23 cellular contexts compared by ENCODE assay signal in the genomic region with DNA sequence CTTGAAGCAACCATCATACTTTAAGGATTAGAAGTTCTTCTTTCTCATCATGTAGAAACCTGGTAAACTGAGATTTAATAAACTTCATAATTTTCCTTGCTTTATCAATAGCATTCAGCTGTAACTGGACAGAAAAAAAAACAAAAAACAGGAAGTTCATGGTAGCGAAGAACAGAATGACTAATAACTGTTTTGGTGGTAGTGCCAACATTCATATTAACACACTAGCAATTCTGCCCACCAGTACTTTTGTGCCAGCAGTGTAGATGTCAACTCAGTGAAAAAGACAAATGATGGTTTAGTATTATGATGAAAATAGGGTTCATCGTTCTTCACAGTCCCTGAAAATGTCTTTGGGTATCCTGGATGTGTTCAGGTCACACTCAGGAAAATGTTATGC.
"Had no signal": no experiment of that assay in that cellular context is flagged by ENCODE, and none has a peak within 500 bp of the region (broad histone marks: within the 10 kb centered on the region; RNA-seq: fewer than 3 reads in every experiment).

No MANE protein-coding gene starts in this region.

- H3K4me1 ChIP-seq: gastrocnemius medialis, pancreas, right lobe of liver, tibial nerve, upper lobe of left lung had no signal

- H3K9me3 Mint-ChIP-seq: mesothelial cell of epicardium had no signal

- DNase-seq: dorsolateral prefrontal cortex; effector CD4-positive, alpha-beta T cell; gastrocnemius medialis; head of caudate nucleus; left ventricle myocardium superior; mesenchymal stem cell; mucosa of descending colon; naive B cell; pancreas; right lobe of liver; small intestine; stimulated activated CD4-positive, alpha-beta T cell treated with anti-CD3 and anti-CD28 coated beads, Interleukin-15, amount 100 ng/mL, for 24 hours; stimulated activated CD4-positive, alpha-beta T cell treated with anti-CD3 and anti-CD28 coated beads, Interleukin-2, amount 100 ng/mL, for 48 hours; stimulated activated naive B cell treated with anti-CD40 and anti-IgM and Interleukin-4, amounts not matched to agents 10 μg/mL and 1 μg/mL and 100 μg/mL, for 72 hours; upper lobe of left lung had no signal

- ATAC-seq: gastrocnemius medialis; left ventricle myocardium superior; mucosa of descending colon; natural killer cell treated with Interleukin-12 subunit alpha and Interleukin-12 subunit beta and Interleukin-15 and Interleukin-18, amount 100 ng/mL, for 72 hours; pancreas; right lobe of liver; stimulated activated naive B cell treated with anti-CD40 and anti-IgM and Interleukin-4, amounts not matched to agents 10 μg/mL and 1 μg/mL and 100 μg/mL, for 72 hours had no signal

- H3K4me3 Mint-ChIP-seq: mesothelial cell of epicardium; naive B cell; natural killer cell treated with Interleukin-12 subunit alpha and Interleukin-12 subunit beta and Interleukin-15 and Interleukin-18, amount 100 ng/mL, for 72 hours; neural crest cell; stimulated activated naive B cell treated with anti-CD40 and anti-IgM and Interleukin-4, amounts not matched to agents 10 μg/mL and 1 μg/mL and 100 μg/mL, for 72 hours; stimulated activated naive CD8-positive, alpha-beta T cell treated with anti-CD3 and anti-CD28 coated beads, Interleukin-15, Interleukin-2, amounts not matched to agents 100 ng/mL and 50 ng/mL, for 24 hours had no signal

- H3K4me3 ChIP-seq: dorsolateral prefrontal cortex, gastrocnemius medialis, lung, mucosa of descending colon, pancreas, right lobe of liver, thoracic aorta, tibial nerve, upper lobe of left lung had no signal

- H3K36me3 ChIP-seq: gastrocnemius medialis, neutrophil, pancreas, right lobe of liver, thoracic aorta, tibial nerve, upper lobe of left lung had no signal

- H3K27me3 ChIP-seq: dorsolateral prefrontal cortex, gastrocnemius medialis, neutrophil, pancreas, right lobe of liver, tibial nerve, upper lobe of left lung had no signal

- H3K27ac ChIP-seq: dorsolateral prefrontal cortex, gastrocnemius medialis, neutrophil, pancreas, right lobe of liver, thoracic aorta, tibial nerve, upper lobe of left lung had no signal

- H3K36me3 Mint-ChIP-seq: mesothelial cell of epicardium; naive B cell; natural killer cell treated with Interleukin-12 subunit alpha and Interleukin-12 subunit beta and Interleukin-15 and Interleukin-18, amount 100 ng/mL, for 72 hours; stimulated activated naive B cell treated with anti-CD40 and anti-IgM and Interleukin-4, amounts not matched to agents 10 μg/mL and 1 μg/mL and 100 μg/mL, for 72 hours had no signal

- H3K4me1 Mint-ChIP-seq: mesothelial cell of epicardium; naive B cell; neural crest cell; stimulated activated naive B cell treated with anti-CD40 and anti-IgM and Interleukin-4, amounts not matched to agents 10 μg/mL and 1 μg/mL and 100 μg/mL, for 72 hours had no signal

- H3K27ac Mint-ChIP-seq: mesothelial cell of epicardium; naive B cell; natural killer cell treated with Interleukin-12 subunit alpha and Interleukin-12 subunit beta and Interleukin-15 and Interleukin-18, amount 100 ng/mL, for 72 hours; stimulated activated naive B cell treated with anti-CD40 and anti-IgM and Interleukin-4, amounts not matched to agents 10 μg/mL and 1 μg/mL and 100 μg/mL, for 72 hours; stimulated activated naive CD8-positive, alpha-beta T cell treated with anti-CD3 and anti-CD28 coated beads, Interleukin-15, Interleukin-2, amounts not matched to agents 100 ng/mL and 50 ng/mL, for 24 hours had no signal

- H3K9me3 ChIP-seq: gastrocnemius medialis, mucosa of descending colon, neutrophil, pancreas, right lobe of liver, thoracic aorta, tibial nerve, upper lobe of left lung had no signal

- H3K27me3 Mint-ChIP-seq: naive B cell; natural killer cell treated with Interleukin-12 subunit alpha and Interleukin-12 subunit beta and Interleukin-15 and Interleukin-18, amount 100 ng/mL, for 72 hours; stimulated activated naive B cell treated with anti-CD40 and anti-IgM and Interleukin-4, amounts not matched to agents 10 μg/mL and 1 μg/mL and 100 μg/mL, for 72 hours; stimulated activated naive CD8-positive, alpha-beta T cell treated with anti-CD3 and anti-CD28 coated beads, Interleukin-15, Interleukin-2, amounts not matched to agents 100 ng/mL and 50 ng/mL, for 24 hours had no signal
